Comparison of ENCODE assay signal across 8 cellular contexts in the genomic region with DNA sequence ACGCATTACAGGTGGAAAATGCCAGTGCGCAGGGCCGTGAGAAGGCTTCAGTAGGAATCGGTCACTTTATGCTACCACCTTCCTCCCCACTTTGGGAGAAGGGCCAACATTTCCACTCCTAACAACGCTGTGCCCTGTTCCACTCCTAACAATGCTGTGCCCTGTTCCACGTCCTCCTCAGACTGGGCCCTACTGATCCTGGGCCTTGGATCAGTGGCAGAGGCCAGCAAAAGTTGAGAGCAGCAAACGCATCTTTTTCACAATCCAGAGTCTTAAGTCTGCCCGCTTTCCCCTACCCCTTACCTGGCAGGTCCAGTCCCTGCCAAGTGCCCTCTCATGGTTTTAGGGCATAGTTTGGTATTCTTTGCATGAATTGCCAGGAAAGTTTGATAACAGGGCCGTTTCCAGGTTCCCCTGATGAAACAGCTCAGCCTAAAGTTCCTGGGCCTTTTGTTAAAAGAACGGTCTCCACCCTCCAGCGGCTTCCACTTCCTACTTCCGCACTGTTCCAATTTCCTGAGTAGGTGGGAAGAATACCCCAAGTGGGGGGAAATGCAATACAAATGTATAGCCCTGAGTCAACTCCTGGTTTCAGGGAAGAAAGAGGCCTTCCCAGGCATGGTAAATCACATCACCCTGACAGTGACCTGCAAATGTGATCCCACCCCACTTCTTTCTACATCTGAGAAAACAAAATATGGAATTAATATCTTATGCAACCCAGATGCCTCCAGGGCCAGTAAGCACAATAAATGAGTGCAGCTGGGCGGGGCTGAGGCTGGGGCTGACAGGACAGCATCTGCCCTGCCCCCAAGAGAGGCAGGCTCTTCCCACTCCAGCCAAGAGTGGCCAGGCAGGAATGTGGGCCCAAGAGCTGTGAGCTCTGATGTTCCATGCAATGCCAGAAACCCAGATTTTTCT. TPM values are rescaled to one million over a fixed set of nuclear protein-coding genes. Genes with fewer than 3 reads are reported as not detected.
A peak's percentile ranks its signal among the peaks of the same experiment; 100 is the strongest.
DNase-seq lines count a peak whose midpoint lies in the region; ATAC-seq and TF ChIP-seq lines count a peak whose summit lies in the region.

No MANE protein-coding gene starts in this region.

- H3K4me2 ChIP-seq in skeletal muscle satellite cell (ENCODE audit: low read length) = peak overlapping the region; percentile 81

- H3K27me3 ChIP-seq in skeletal muscle satellite cell (ENCODE audit: control insufficient read depth, insufficient read depth, low read length) = no peaks in the 10 kb centered on the region

- H3K4me3 ChIP-seq in astrocyte of the spinal cord (ENCODE audit: low read depth, low read length) (no peak overlapping the region), skeletal muscle satellite cell (ENCODE audit: low read length) (peak overlapping the region; percentile 55)

- ATAC-seq in GM21825 (IDR thresholded peaks at IDR 0.05; ENCODE audit: unreplicated experiment) (no peak), HG03097 (IDR thresholded peaks at IDR 0.05; ENCODE audit: low FRiP score, unreplicated experiment) (no peak)

- TF ChIP-seq CTCF in astrocyte of the spinal cord (IDR thresholded peaks at IDR 0.05; ENCODE audit: low read depth, low read length) = no peak

- H3K9ac ChIP-seq in skeletal muscle satellite cell (ENCODE audit: low read depth, low read length) = peak overlapping the region; percentile 84

- H3K9me3 ChIP-seq in skeletal muscle satellite cell (replicated peaks; ENCODE audit: low read length) = no peaks in the 10 kb centered on the region

- peaks cover 65% of the 10 kb centered on the region for H3K36me3 ChIP-seq in skeletal muscle satellite cell (ENCODE audit: insufficient read depth, low read length)

- peak; percentile 69 for DNase-seq in HT-29 (ENCODE audit: low spot score)
- peak; percentile 95 for DNase-seq in astrocyte of the spinal cord (ENCODE audit: low read depth, low spot score)
- peak; percentile 49 for DNase-seq in iPS-NIHi7 (ENCODE audit: extremely low spot score)
- DNase-seq in DMS114 treated with DMSO at 0.1 percent for 48 hours (lab: John Stamatoyannopoulos, UW; ENCODE audit: unreplicated experiment) = no peak
- DNase-seq in activated naive CD4-positive, alpha-beta T cell (lab: John Stamatoyannopoulos, UW) = no peak

- in situ Hi-C loops in astrocyte of the spinal cord (cut with HindIII; ENCODE audit: low sequenced_read_pairs) = no loop called here

- peaks cover 83% of the 10 kb centered on the region for H3K4me1 ChIP-seq in skeletal muscle satellite cell (ENCODE audit: control insufficient read depth, insufficient read depth, low read length)

RNA-seq across cellular contexts. Expression of gene KCTD10, which starts 15.0 kb away (rescaled TPM):
- total RNA-seq in HT-29 (2014; rRNA removed; shearing (Covaris generic)) = 38.4 and 39.9 TPM in 2 replicates
- total RNA-seq in skeletal muscle satellite cell (2012; rRNA removed) = 49.4 and 75.4 TPM in 2 replicates

RNA-seq across cellular contexts. Expression of gene UBE3B, which starts 15.3 kb away (rescaled TPM):
- total RNA-seq in HT-29 (2014; rRNA removed; shearing (Covaris generic)) = 16.8 and 17.4 TPM in 2 replicates
- total RNA-seq in skeletal muscle satellite cell (2012; rRNA removed) = 30.6 and 33.7 TPM in 2 replicates

Comparison
In these comparisons a context has a peak if more than half of its experiments do, and no peak if none do; other contexts are left out.
1. DNase-seq: peak in HT-29 (single experiment), astrocyte of the spinal cord (single experiment) and iPS-NIHi7 (single experiment); none in DMS114 treated with DMSO at 0.1 percent for 48 hours (single experiment) and activated naive CD4-positive, alpha-beta T cell (0 of 4).